8 cellular contexts compared by ENCODE assay signal in the genomic region with DNA sequence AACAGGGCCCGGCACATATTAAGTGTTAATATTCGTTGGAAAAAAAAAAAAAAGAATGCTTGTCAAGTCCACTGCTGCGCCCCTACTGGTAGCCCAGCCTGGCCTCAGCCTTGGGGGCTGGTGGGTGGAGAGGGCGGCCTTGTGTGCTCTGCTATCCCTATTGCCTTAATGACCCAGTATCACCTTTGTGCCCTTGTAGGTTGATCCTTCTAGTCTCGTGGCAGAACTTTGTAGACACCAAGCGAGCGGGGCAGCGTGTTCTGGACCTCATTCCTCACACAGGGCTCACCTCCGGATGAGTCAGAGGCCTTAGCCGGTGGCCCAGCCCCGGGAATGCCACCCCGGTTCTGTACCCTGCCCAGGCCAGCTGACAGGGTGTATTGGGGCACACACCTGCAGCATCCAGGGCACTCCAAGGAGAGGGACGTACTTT. TPM values are rescaled to one million over a fixed set of nuclear protein-coding genes. Genes with fewer than 3 reads are reported as not detected.
DNase-seq lines count a peak whose midpoint lies in the region; ATAC-seq and TF ChIP-seq lines count a peak whose summit lies in the region.

No MANE protein-coding gene starts in this region.

- no peaks in the 10 kb centered on the region for H3F3A ChIP-seq in neural cell (ENCODE audit: insufficient read depth, low read length, poor library complexity, severe bottlenecking)

- no peak for TF ChIP-seq POLR2A in erythroblast (IDR thresholded peaks at IDR 0.05; ENCODE audit: low read length)

- peaks cover 20% of the 10 kb centered on the region for H3K4me1 Mint-ChIP-seq in activated CD4-positive, alpha-beta T cell treated with anti-CD3 and anti-CD28 coated beads, Interleukin-2, amount 10 ng/mL, durations not matched to agents 24 days and 14 days

- peak overlapping the region; percentile 17 for H3K27ac ChIP-seq in SJSA1
- H3K27ac ChIP-seq in neural cell (ENCODE audit: low read length), result no peak overlapping the region

- H3K27ac Mint-ChIP-seq in activated CD4-positive, alpha-beta T cell treated with anti-CD3 and anti-CD28 coated beads, Interleukin-2, amount 10 ng/mL, durations not matched to agents 24 days and 14 days, result peak overlapping the region; percentile 63

- TF ChIP-seq CTCF in neural cell (IDR thresholded peaks at IDR 0.05; ENCODE audit: poor library complexity, severe bottlenecking), result no peak

- peaks cover 21% of the 10 kb centered on the region for H3K36me3 ChIP-seq in SJSA1
- no peaks in the 10 kb centered on the region for H3K36me3 ChIP-seq in neural cell (ENCODE audit: insufficient read depth, low read length)

- peak overlapping the region; percentile 97 for H3K9ac ChIP-seq in neural cell (ENCODE audit: low read length)

- peaks cover 5% of the 10 kb centered on the region for H3K36me3 Mint-ChIP-seq in activated CD4-positive, alpha-beta T cell treated with anti-CD3 and anti-CD28 coated beads, Interleukin-2, amount 10 ng/mL, durations not matched to agents 24 days and 14 days (ENCODE audit: low read depth)

- no peak overlapping the region for H2AFZ ChIP-seq in neural cell (ENCODE audit: low read depth, low read length)

- peak overlapping the region; percentile 89 for H3K4me2 ChIP-seq in neural cell (ENCODE audit: low read length)

- TF ChIP-seq EP300 in neural cell (conservative IDR thresholded peaks at IDR 0.05; ENCODE audit: poor library complexity, severe bottlenecking), result no peak

- no peaks in the 10 kb centered on the region for H3K9me2 ChIP-seq in neural cell (ENCODE audit: insufficient read depth, low read length)

- H3K4me1 ChIP-seq in SJSA1 (replicated peaks), result peaks cover 38% of the 10 kb centered on the region

- ATAC-seq in GM21360 (IDR thresholded peaks at IDR 0.05; ENCODE audit: unreplicated experiment) (no peak), HG02763 (IDR thresholded peaks at IDR 0.05; ENCODE audit: unreplicated experiment) (no peak)

- peaks cover 7% of the 10 kb centered on the region for H3K27me3 Mint-ChIP-seq in activated CD4-positive, alpha-beta T cell treated with anti-CD3 and anti-CD28 coated beads, Interleukin-2, amount 10 ng/mL, durations not matched to agents 24 days and 14 days

- H3K4me3 ChIP-seq in SJSA1, result peak overlapping the region; percentile 79; the same call in 1 of the 2 replicates
- peak overlapping the region; percentile 92 for H3K4me3 ChIP-seq in neural cell (ENCODE audit: low read length)

- H4K20me1 ChIP-seq in neural cell (ENCODE audit: insufficient read depth), result no peaks in the 10 kb centered on the region

- peaks cover 17% of the 10 kb centered on the region for H3K79me2 ChIP-seq in neural cell (replicated peaks; ENCODE audit: insufficient read depth, low read length)

- H3K9me3 Mint-ChIP-seq in activated CD4-positive, alpha-beta T cell treated with anti-CD3 and anti-CD28 coated beads, Interleukin-2, amount 10 ng/mL, durations not matched to agents 24 days and 14 days, result no peaks in the 10 kb centered on the region

- H3K9me3 ChIP-seq in SJSA1 (replicated peaks) (no peaks in the 10 kb centered on the region), neural cell (ENCODE audit: low read length) (no peaks in the 10 kb centered on the region)

- H3K4me3 Mint-ChIP-seq in activated CD4-positive, alpha-beta T cell treated with anti-CD3 and anti-CD28 coated beads, Interleukin-2, amount 10 ng/mL, durations not matched to agents 24 days and 14 days, result peak overlapping the region; percentile 88

- TF ChIP-seq RAD21 in neural cell (conservative IDR thresholded peaks at IDR 0.05), result no peak

- intact Hi-C loops in activated CD4-positive, alpha-beta T cell treated with anti-CD3 and anti-CD28 coated beads, Interleukin-2, amount 10 ng/mL, durations not matched to agents 24 days and 14 days (cut with micrococcal nuclease), result loop anchor here (2.0 to 5.0 kb wide), 4 partner anchors 232 to 744 kb away; a partner anchor contains a TSS

- H3K27me3 ChIP-seq in SJSA1 (replicated peaks) (0 out of 2 replicates have a peak, but pooled peaks cover 4% of the 10 kb centered on the region), neural cell (ENCODE audit: insufficient read depth, low read depth, low read length) (no peaks in the 10 kb centered on the region)

- DNase-seq in activated CD4-positive, alpha-beta T cell treated with anti-CD3 and anti-CD28 coated beads, Interleukin-2, amount 10 ng/mL, durations not matched to agents 24 days and 14 days, result peak; percentile 65
- DNase-seq in activated CD4-positive, alpha-beta T cell treated with anti-CD3 and anti-CD28 coated beads, Interleukin-2, amount 50 U/mL, for 48 hours, result no peak
- peak; percentile 67 to 70 for DNase-seq in SJSA1 (ENCODE audit: low read depth in 1 of 2, low spot score in 2 of 2)
- DNase-seq in erythroblast (lab: John Stamatoyannopoulos, UW), result peak; percentile 72 to 78
- no peak for DNase-seq in NCI-H1436 (lab: John Stamatoyannopoulos, UW)

TF ChIP-seq in neural cell, 6 proteins besides CTCF, POLR2A, EP300 and RAD21:
- TF ChIP-seq POLR2AphosphoS5 (IDR thresholded peaks at IDR 0.05) (no peak), EZH2 (IDR thresholded peaks at IDR 0.05; ENCODE audit: borderline replicate concordance, insufficient read depth, low read length, poor library complexity, severe bottlenecking) (no peak), MXI1 (conservative IDR thresholded peaks at IDR 0.05; ENCODE audit: poor library complexity, severe bottlenecking) (no peak), SMC3 (conservative IDR thresholded peaks at IDR 0.05; ENCODE audit: poor library complexity) (no peak), TAF1 (IDR thresholded peaks at IDR 0.05; ENCODE audit: low read depth) (no peak)
- TF ChIP-seq, protein P1, sequence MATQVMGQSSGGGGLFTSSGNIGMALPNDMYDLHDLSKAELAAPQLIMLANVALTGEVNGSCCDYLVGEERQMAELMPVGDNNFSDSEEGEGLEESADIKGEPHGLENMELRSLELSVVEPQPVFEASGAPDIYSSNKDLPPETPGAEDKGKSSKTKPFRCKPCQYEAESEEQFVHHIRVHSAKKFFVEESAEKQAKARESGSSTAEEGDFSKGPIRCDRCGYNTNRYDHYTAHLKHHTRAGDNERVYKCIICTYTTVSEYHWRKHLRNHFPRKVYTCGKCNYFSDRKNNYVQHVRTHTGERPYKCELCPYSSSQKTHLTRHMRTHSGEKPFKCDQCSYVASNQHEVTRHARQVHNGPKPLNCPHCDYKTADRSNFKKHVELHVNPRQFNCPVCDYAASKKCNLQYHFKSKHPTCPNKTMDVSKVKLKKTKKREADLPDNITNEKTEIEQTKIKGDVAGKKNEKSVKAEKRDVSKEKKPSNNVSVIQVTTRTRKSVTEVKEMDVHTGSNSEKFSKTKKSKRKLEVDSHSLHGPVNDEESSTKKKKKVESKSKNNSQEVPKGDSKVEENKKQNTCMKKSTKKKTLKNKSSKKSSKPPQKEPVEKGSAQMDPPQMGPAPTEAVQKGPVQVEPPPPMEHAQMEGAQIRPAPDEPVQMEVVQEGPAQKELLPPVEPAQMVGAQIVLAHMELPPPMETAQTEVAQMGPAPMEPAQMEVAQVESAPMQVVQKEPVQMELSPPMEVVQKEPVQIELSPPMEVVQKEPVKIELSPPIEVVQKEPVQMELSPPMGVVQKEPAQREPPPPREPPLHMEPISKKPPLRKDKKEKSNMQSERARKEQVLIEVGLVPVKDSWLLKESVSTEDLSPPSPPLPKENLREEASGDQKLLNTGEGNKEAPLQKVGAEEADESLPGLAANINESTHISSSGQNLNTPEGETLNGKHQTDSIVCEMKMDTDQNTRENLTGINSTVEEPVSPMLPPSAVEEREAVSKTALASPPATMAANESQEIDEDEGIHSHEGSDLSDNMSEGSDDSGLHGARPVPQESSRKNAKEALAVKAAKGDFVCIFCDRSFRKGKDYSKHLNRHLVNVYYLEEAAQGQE (IDR thresholded peaks at IDR 0.05; ENCODE audit: borderline replicate concordance), result no peak

RNA-seq across cellular contexts. Expression of a gene that starts 1.8 kb away (rescaled TPM):
- total RNA-seq in activated CD4-positive, alpha-beta T cell treated with anti-CD3 and anti-CD28 coated beads, Interleukin-2, amount 10 ng/mL, durations not matched to agents 24 days and 14 days, result 21.8 and 24.0 TPM in 2 replicates
- 15.4 and 21.9 TPM in 2 replicates for total RNA-seq in SJSA1 (2014; rRNA removed; shearing (Covaris generic))
- polyA plus RNA-seq in neural cell, result 7.4 and 10.4 TPM in 2 replicates
- polyA minus RNA-seq in neural cell, result 12.5 and 14.6 TPM in 2 replicates

Comparison
In these comparisons a context has a peak if more than half of its experiments do, and no peak if none do; other contexts are left out.
1. DNase-seq: peak in activated CD4-positive, alpha-beta T cell treated with anti-CD3 and anti-CD28 coated beads, Interleukin-2, amount 10 ng/mL, durations not matched to agents 24 days and 14 days (single experiment), SJSA1 (2 of 2) and erythroblast (2 of 2); none in activated CD4-positive, alpha-beta T cell treated with anti-CD3 and anti-CD28 coated beads, Interleukin-2, amount 50 U/mL, for 48 hours (0 of 2) and NCI-H1436 (single experiment).